In the genomic region with DNA sequence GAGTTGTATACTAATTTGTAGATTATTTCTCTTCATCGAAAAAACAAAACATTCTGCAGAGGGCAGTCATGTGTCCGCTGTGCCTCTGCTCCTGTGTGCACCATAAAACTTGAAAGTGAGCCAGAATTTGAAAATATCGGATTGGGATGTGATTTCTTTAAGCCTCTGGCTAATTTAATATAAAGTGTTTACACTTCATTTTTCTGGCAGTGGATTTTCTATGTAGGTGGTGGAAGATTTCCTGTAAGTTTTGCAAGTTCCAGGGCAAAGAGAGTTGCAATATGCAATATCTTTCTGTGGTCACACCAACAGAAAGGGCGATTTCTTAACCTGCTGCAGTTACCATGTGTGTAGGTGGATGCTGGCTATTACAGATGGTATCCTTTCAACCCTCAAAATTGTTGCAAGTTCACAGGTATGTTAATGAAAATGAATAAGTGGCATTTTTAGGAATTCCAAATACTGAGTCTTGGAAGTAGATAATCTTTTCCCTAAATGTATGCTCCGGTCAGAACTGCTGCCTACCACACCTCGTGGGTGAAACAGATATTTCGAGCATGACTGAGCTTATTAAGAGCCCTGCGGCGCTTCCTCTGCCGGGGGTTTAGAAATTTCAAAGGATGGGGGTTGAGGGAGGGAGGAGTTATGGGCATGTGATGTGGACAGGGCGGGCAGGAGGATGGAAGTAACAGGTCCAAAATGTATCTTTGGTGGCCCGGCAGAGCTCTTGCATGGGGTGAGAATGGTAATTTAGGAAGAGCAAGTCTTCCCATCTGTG, we compare ENCODE assay signal across 8 cellular contexts.
A peak's percentile ranks its signal among the peaks of the same experiment; 100 is the strongest.
DNase-seq lines count a peak whose midpoint lies in the region; ATAC-seq and TF ChIP-seq lines count a peak whose summit lies in the region.

No MANE protein-coding gene starts in this region.

- H3K4me1 ChIP-seq in lung (ENCODE audit: control insufficient read depth in 2 of 2, insufficient read depth in 2 of 2, low read length in 2 of 2) = peaks cover 12 to 44% of the 10 kb centered on the region in 2 donors

- peak; percentile 57 for ATAC-seq in HG03442 (IDR thresholded peaks at IDR 0.05; ENCODE audit: unreplicated experiment)
- peak; percentile 55 for ATAC-seq in lung (ENCODE audit: insufficient read depth, low FRiP score)
- no peak for ATAC-seq in HG02981 (IDR thresholded peaks at IDR 0.05; ENCODE audit: unreplicated experiment)
- no peak for ATAC-seq in GM19328 (IDR thresholded peaks at IDR 0.05; ENCODE audit: unreplicated experiment)

- TF ChIP-seq CTCF in WI38 (IDR thresholded peaks at IDR 0.05; ENCODE audit: low read depth, low read length) = no peak
- no peak for TF ChIP-seq CTCF in lung (IDR thresholded peaks at IDR 0.05; ENCODE audit: control extremely low read depth, extremely low read depth)

- H3K27ac ChIP-seq in lung (ENCODE audit: low read depth in 1 of 2, low read length in 1 of 2) = peak overlapping the region; percentile 14 to 43

- H3K9me3 ChIP-seq in lung (ENCODE audit: control insufficient read depth in 2 of 2, insufficient read depth in 1 of 2, low read length in 1 of 2) = no peaks in the 10 kb centered on the region

- no peaks in the 10 kb centered on the region for H3K36me3 ChIP-seq in lung (ENCODE audit: control insufficient read depth in 2 of 2, insufficient read depth in 2 of 2, low read length in 2 of 2)

- 22 to 38% methylated on average over 12 of the region's 12 CpGs for WGBS in lung, 2 donors

- DNase-seq in ELR (ENCODE audit: low read depth) = peak; percentile 96
- DNase-seq in lung (ENCODE audit: low spot score) = no peak
- no peak for DNase-seq in NCI-H446 (lab: John Stamatoyannopoulos, UW)
- DNase-seq in NCI-H2107 (lab: John Stamatoyannopoulos, UW) = no peak

- peak overlapping the region; percentile 26 for H3K4me3 ChIP-seq in WI38 (ENCODE audit: low read depth, low read length)
- no peak overlapping the region for H3K4me3 ChIP-seq in lung

- no peaks in the 10 kb centered on the region for H3K27me3 ChIP-seq in lung (ENCODE audit: control insufficient read depth, insufficient read depth)

Comparison
In these comparisons a context has a peak if more than half of its experiments do, and no peak if none do; other contexts are left out.
1. ATAC-seq: peak in HG03442 (single experiment) and lung (single experiment); none in HG02981 (single experiment) and GM19328 (single experiment).